ENCODE assay signal across 13 cellular contexts in the genomic region with DNA sequence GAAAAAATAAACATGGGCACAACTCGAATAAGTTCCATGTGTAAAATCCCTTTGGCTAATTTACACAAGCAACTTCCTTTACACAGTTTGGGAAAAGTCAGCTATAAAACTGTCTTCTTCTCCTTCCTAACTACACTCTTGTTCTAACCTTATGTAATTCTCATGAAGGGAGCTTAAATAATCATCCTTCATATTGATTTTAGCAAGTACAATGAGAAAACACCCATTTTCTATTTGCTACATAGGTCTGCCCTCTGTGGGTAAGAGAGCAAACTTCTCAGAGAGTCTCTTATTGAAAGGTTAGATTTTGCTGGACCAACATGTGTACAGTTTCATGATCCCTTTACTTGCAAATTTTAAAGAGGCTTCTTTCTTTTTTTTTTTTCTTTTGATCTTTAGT.
DNase-seq lines count a peak whose midpoint lies in the region; ATAC-seq, FAIRE-seq and TF ChIP-seq lines count a peak whose summit lies in the region.
"Had no signal": no experiment of that assay in that cellular context is flagged by ENCODE, and none has a peak within 500 bp of the region (broad histone marks: within the 10 kb centered on the region; RNA-seq: fewer than 3 reads in every experiment).

No MANE protein-coding gene starts in this region.

- peaks cover 4% of the 10 kb centered on the region for H3K9me3 Mint-ChIP-seq in astrocyte (ENCODE audit: unreplicated experiment)

- WGBS in HepG2 (ENCODE audit: low lambda C conversion rate): 0% methylated on average over 1 of the region's 1 CpG

- BruUV-seq in HepG2 (replicated peaks; lab: Mats Ljungman, UMichigan): no TSS peak

- FAIRE-seq in astrocyte (lab: Jason Lieb, UNC) (no peak), HepG2 (lab: Jason Lieb, UNC) (no peak)

- CTCF ChIA-PET in HepG2 (lab: Yijun Ruan, JAX; ENCODE audit: low intra/inter-chr PET ratio, low total read pairs): no interaction called here

- POLR2A ChIA-PET in HepG2 (lab: Yijun Ruan, JAX): no interaction called here

- H3K79me2 ChIP-seq in astrocyte (ENCODE audit: insufficient read depth, low read length): no peaks in the 10 kb centered on the region
- H3K79me2 ChIP-seq in HepG2 (ENCODE audit: insufficient read depth, low read length): no peaks in the 10 kb centered on the region

- H3K4me2 ChIP-seq in astrocyte (ENCODE audit: low read length) (no peak overlapping the region), HepG2 (ENCODE audit: low read depth, low read length) (no peak overlapping the region)

- DNase-seq in BE2C: no peak
- peak; percentile 20 for DNase-seq in HFF-Myc (ENCODE audit: extremely low read depth, low read depth)
- DNase-seq in astrocyte (ENCODE audit: low read depth): no peak
- no peak for DNase-seq in HepG2 (ENCODE audit: low spot score)
- DNase-seq in OCI-M2 (lab: John Stamatoyannopoulos, UW; ENCODE audit: unreplicated experiment): no peak
- no peak for DNase-seq in kidney tubule cell (ENCODE audit: low spot score)
- no peak for DNase-seq in occipital lobe (lab: John Stamatoyannopoulos, UW)
- DNase-seq: activated CD4-positive, CD25-positive, alpha-beta regulatory T cell; Calu3; cerebellar nuclear complex; NCI-H1092 treated with DMSO at 0.1 percent for 48 hours had no signal

- TF ChIP-seq EP300 in HepG2 (IDR thresholded peaks at IDR 0.05; ENCODE audit: low read depth in 2 of 2, low read length in 2 of 2): no peak
- no peak for TF ChIP-seq EP300 in HepG2 (CRISPR knock-in tag; IDR thresholded peaks at IDR 0.05; ENCODE audit: borderline replicate concordance)

- ATAC-seq in HepG2 (peak; percentile 32; the same call in 1 of the 3 replicates), HG03045 (IDR thresholded peaks at IDR 0.05; ENCODE audit: unreplicated experiment) (no peak)

- no peak overlapping the region for H3K4me3 Mint-ChIP-seq in astrocyte (ENCODE audit: unreplicated experiment)
- H3K4me3 Mint-ChIP-seq: mesothelial cell of epicardium had no signal

- H4K20me1 ChIP-seq in astrocyte (ENCODE audit: insufficient read depth, low read length) (no peaks in the 10 kb centered on the region), HepG2 (ENCODE audit: insufficient read depth, low read length) (no peaks in the 10 kb centered on the region)

- no peaks in the 10 kb centered on the region for H3K36me3 Mint-ChIP-seq in astrocyte (ENCODE audit: low read depth, unreplicated experiment)

- no peak for TF ChIP-seq POLR2A in HepG2 (IDR thresholded peaks at IDR 0.05; ENCODE audit: insufficient read depth in 1 of 2, low read depth in 2 of 2, low read length in 2 of 2)

- H3K9me3 ChIP-seq in BE2C (no peaks in the 10 kb centered on the region), astrocyte (ENCODE audit: insufficient read depth, low read depth, low read length) (no peaks in the 10 kb centered on the region), HepG2 (ENCODE audit: low read length) (no peaks in the 10 kb centered on the region)

- H3K27me3 ChIP-seq in BE2C: no peaks in the 10 kb centered on the region
- H3K27me3 ChIP-seq in astrocyte (ENCODE audit: insufficient read depth, low read length): no peaks in the 10 kb centered on the region
- H3K27me3 ChIP-seq in HepG2 (ENCODE audit: control insufficient read depth in 1 of 2, insufficient read depth in 2 of 2, low read length in 2 of 2): no peaks in the 10 kb centered on the region

- no peaks in the 10 kb centered on the region for H3K36me3 ChIP-seq in BE2C
- H3K36me3 ChIP-seq in astrocyte (ENCODE audit: insufficient read depth, low read length): no peaks in the 10 kb centered on the region
- H3K36me3 ChIP-seq in HepG2 (replicated peaks in 1 of 2; ENCODE audit: control insufficient read depth in 1 of 2, insufficient read depth in 2 of 2, low read length in 2 of 2): no peaks in the 10 kb centered on the region

- H3K4me3 ChIP-seq in BE2C (ENCODE audit: low read depth, low read length) (no peak overlapping the region), HFF-Myc (replicated peaks; ENCODE audit: low read depth, low read length) (no peak overlapping the region), astrocyte (ENCODE audit: insufficient read depth, low read depth, low read length) (no peak overlapping the region), HepG2 (replicated peaks in 1 of 3; ENCODE audit: insufficient read depth in 1 of 3, low read depth in 2 of 3, low read length in 3 of 3) (no peak overlapping the region)

- H3K27ac ChIP-seq in astrocyte (ENCODE audit: low read depth, low read length): no peak overlapping the region
- H3K27ac ChIP-seq in HepG2 (ENCODE audit: extremely low read length, insufficient read depth, low read length): no peak overlapping the region

- H3K4me1 ChIP-seq in BE2C (peaks cover 3% of the 10 kb centered on the region; the same call in 1 of the 2 replicates), astrocyte (ENCODE audit: insufficient read depth, low read length) (peaks cover 19% of the 10 kb centered on the region), HepG2 (ENCODE audit: insufficient read depth, low read length) (no peaks in the 10 kb centered on the region)

- no peaks in the 10 kb centered on the region for H3K27me3 Mint-ChIP-seq in astrocyte (ENCODE audit: low read depth, unreplicated experiment)

- no peak overlapping the region for H3K27ac Mint-ChIP-seq in astrocyte (ENCODE audit: unreplicated experiment)
- H3K27ac Mint-ChIP-seq: mesothelial cell of epicardium had no signal

- intact Hi-C loops in HepG2 (cut with micrococcal nuclease; ENCODE audit: unreplicated experiment): no loop called here

- H3K9ac ChIP-seq in astrocyte (ENCODE audit: low read length) (no peak overlapping the region), HepG2 (ENCODE audit: insufficient read depth, low read depth, low read length) (no peak overlapping the region)

- H2AFZ ChIP-seq in astrocyte (ENCODE audit: low read depth, low read length): peak overlapping the region; percentile 3
- H2AFZ ChIP-seq in HepG2 (ENCODE audit: low read length): no peak overlapping the region

- TF ChIP-seq RAD21 in HepG2 (CRISPR knock-in tag; IDR thresholded peaks at IDR 0.05): no peak

- TF ChIP-seq CTCF in BE2C (IDR thresholded peaks at IDR 0.05; ENCODE audit: low read depth, low read length) (peak; percentile 60), HFF-Myc (IDR thresholded peaks at IDR 0.05; ENCODE audit: low read depth, low read length, missing control alignments) (peak; percentile 48), astrocyte (IDR thresholded peaks at IDR 0.05; ENCODE audit: insufficient read depth, low read depth, low read length) (peak; percentile 25), HepG2 (CRISPR knock-in tag; IDR thresholded peaks at IDR 0.05) (no peak)

- peaks cover 35% of the 10 kb centered on the region for H3K4me1 Mint-ChIP-seq in astrocyte (ENCODE audit: low read depth, unreplicated experiment)

- in situ Hi-C loops in HepG2 (cut with HindIII; ENCODE audit: extremely low pct_ligation_motif_present, low pct_unique_long_range_greater_than_20kb): loop anchor here (10.0 to 25.0 kb wide), 2 partner anchors 285 to 707 kb away; no protein-coding TSS in a partner anchor

TF ChIP-seq in HepG2, 621 proteins besides CTCF, POLR2A, EP300 and RAD21:
- TF ChIP-seq NR2F1 (CRISPR knock-in tag; IDR thresholded peaks at IDR 0.05) (no peak), ASH2L (IDR thresholded peaks at IDR 0.05; ENCODE audit: insufficient read length, low read depth, low read length) (no peak), SMAD9 (CRISPR knock-in tag; IDR thresholded peaks at IDR 0.05) (no peak), ZNF652 (CRISPR knock-in tag; IDR thresholded peaks at IDR 0.05; ENCODE audit: borderline replicate concordance, low read depth) (no peak)
- TF ChIP-seq, protein P1, sequence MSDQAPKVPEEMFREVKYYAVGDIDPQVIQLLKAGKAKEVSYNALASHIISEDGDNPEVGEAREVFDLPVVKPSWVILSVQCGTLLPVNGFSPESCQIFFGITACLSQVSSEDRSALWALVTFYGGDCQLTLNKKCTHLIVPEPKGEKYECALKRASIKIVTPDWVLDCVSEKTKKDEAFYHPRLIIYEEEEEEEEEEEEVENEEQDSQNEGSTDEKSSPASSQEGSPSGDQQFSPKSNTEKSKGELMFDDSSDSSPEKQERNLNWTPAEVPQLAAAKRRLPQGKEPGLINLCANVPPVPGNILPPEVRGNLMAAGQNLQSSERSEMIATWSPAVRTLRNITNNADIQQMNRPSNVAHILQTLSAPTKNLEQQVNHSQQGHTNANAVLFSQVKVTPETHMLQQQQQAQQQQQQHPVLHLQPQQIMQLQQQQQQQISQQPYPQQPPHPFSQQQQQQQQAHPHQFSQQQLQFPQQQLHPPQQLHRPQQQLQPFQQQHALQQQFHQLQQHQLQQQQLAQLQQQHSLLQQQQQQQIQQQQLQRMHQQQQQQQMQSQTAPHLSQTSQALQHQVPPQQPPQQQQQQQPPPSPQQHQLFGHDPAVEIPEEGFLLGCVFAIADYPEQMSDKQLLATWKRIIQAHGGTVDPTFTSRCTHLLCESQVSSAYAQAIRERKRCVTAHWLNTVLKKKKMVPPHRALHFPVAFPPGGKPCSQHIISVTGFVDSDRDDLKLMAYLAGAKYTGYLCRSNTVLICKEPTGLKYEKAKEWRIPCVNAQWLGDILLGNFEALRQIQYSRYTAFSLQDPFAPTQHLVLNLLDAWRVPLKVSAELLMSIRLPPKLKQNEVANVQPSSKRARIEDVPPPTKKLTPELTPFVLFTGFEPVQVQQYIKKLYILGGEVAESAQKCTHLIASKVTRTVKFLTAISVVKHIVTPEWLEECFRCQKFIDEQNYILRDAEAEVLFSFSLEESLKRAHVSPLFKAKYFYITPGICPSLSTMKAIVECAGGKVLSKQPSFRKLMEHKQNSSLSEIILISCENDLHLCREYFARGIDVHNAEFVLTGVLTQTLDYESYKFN (CRISPR knock-in tag; conservative IDR thresholded peaks at IDR 0.05): no peak
